Comparison of ENCODE assay signal across 10 cellular contexts in the genomic region with DNA sequence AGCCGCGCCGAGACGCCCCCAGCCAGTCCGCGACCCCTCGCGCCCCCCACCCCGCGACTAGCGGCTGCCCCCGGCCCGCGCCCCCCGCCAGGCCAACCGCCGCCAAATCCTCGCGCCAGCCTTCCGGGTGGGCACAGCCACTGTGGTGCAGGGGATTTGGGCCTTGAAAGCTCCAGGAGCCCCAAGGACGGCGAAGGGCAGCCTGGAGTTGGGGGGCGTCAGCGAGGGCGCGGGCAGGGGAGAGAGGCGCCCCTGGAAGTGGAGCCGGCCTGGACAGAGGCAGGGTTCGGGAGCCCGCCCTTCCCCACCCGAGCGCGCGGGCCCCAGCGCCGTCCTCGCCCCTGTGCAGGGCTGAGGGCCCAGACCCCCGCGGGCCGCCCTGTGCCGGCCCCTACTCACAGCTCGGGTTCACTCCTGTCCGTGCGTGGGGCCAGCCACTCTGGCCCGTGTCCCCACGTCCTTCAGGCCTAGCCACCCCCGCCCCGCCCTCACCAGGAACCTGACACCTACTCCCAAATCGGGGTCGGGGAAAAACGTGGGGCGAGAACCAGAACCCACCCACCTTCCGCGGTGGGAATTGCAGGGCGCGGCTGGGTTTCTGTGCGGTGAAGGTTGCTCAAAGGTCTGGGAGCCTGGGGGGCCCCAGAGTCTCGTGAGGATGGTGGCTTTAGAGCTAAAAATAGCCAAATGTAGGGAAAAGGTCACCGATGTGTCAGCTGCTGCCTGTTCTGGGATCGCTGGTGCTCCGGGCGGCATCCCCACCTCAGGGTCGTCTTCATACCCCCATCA. TPM values are rescaled to one million over a fixed set of nuclear protein-coding genes. Genes with fewer than 3 reads are reported as not detected.
DNase-seq lines count a peak whose midpoint lies in the region; ATAC-seq and TF ChIP-seq lines count a peak whose summit lies in the region.
"Had no signal": no experiment of that assay in that cellular context is flagged by ENCODE, and none has a peak within 500 bp of the region (broad histone marks: within the 10 kb centered on the region; RNA-seq: fewer than 3 reads in every experiment).

TSS of gene CPT1B (minus strand) at position 441 of the 789 bp plus-strand sequence. CDS start 512 bp downstream, outside the sequence.

- H3K4me3 ChIP-seq in AG10803 (ENCODE audit: low read length) (no peak within 1 kb of the TSS), osteoblast (ENCODE audit: insufficient read depth, low read length) (peak within 1 kb of the TSS; percentile 55)

- POLR2A ChIA-PET in RWPE1 (lab: Yijun Ruan, JAX; ENCODE audit: low non-redundant PET): no interaction called here

- peaks cover 8% of the 10 kb centered on the region for H3K79me2 ChIP-seq in osteoblast (ENCODE audit: insufficient read depth, low read length)

- no peaks in the 10 kb centered on the region for H3K27me3 ChIP-seq in osteoblast (ENCODE audit: insufficient read depth, low read length)

- CTCF ChIA-PET in RWPE1 (lab: Yijun Ruan, JAX): interaction anchor here (1.0 kb wide), 1 partner anchor 52 kb away, joined by 3 read pairs; no protein-coding TSS in a partner anchor

- H2AFZ ChIP-seq in osteoblast (ENCODE audit: low read length): no peak within 1 kb of the TSS

- no peaks in the 10 kb centered on the region for H4K20me1 ChIP-seq in osteoblast (ENCODE audit: insufficient read depth, low read length)

- ATAC-seq in GM21381 (IDR thresholded peaks at IDR 0.05; ENCODE audit: unreplicated experiment) (no peak), GM19395 (IDR thresholded peaks at IDR 0.05; ENCODE audit: unreplicated experiment) (no peak)

- peaks cover 18% of the 10 kb centered on the region for H3K4me1 ChIP-seq in osteoblast (ENCODE audit: insufficient read depth, low read length)

- DNase-seq in AG10803 (ENCODE audit: low read depth): peak; percentile 31
- no peak for DNase-seq in RWPE1 (ENCODE audit: low spot score)
- DNase-seq in glomerular endothelial cell (ENCODE audit: extremely low read depth, low read depth, low spot score): no peak
- DNase-seq in osteoblast (ENCODE audit: insufficient read length, low spot score, missing footprints): peak; percentile 96
- DNase-seq in kidney tubule cell (ENCODE audit: low spot score): no peak
- no peak for DNase-seq in cerebellar nuclear complex (lab: John Stamatoyannopoulos, UW)

- TF ChIP-seq CTCF in AG10803 (conservative IDR thresholded peaks at IDR 0.05; ENCODE audit: low read length) (0 out of 2 replicates have a peak, but pooled peaks have one; percentile 11), RWPE1 (conservative IDR thresholded peaks at IDR 0.05; ENCODE audit: low read depth) (no peak), osteoblast (IDR thresholded peaks at IDR 0.05; ENCODE audit: extremely low read depth, low read depth, low read length) (no peak)

- peak within 1 kb of the TSS; percentile 55 for H3K4me2 ChIP-seq in osteoblast (ENCODE audit: insufficient read depth, low read length)
- H3K4me2 ChIP-seq: KMS-11 had no signal

- H3K9me3 ChIP-seq in osteoblast (ENCODE audit: low read depth, low read length): no peaks in the 10 kb centered on the region
- H3K9me3 ChIP-seq: neutrophil had no signal

- peaks cover 7% of the 10 kb centered on the region for H3K36me3 ChIP-seq in osteoblast (ENCODE audit: insufficient read depth, low read length)

- H3K27ac ChIP-seq in RWPE1: peak within 1 kb of the TSS; percentile 93
- H3K27ac ChIP-seq in osteoblast (ENCODE audit: low read depth, low read length): no peak within 1 kb of the TSS
- H3K27ac ChIP-seq: KMS-11, neutrophil had no signal

RNA-seq across cellular contexts. Expression of gene CPT1B, which starts in this region (rescaled TPM):
- 10.7 TPM in 1 of 2 replicates, not detected in the other for total RNA-seq in glomerular endothelial cell
- 1.8 and 2.1 TPM in 2 replicates for total RNA-seq in osteoblast

Comparison
In these comparisons a context has a peak if more than half of its experiments do, and no peak if none do; other contexts are left out.
1. DNase-seq: peak in AG10803 (single experiment) and osteoblast (single experiment); none in RWPE1 (single experiment), glomerular endothelial cell (single experiment), kidney tubule cell (single experiment) and cerebellar nuclear complex (0 of 2).